28 cellular contexts compared by ENCODE assay signal in genomic region chr19:31664997-31665396, GRCh38.
"Had no signal": no experiment of that assay in that cellular context is flagged by ENCODE, and none has a peak within 500 bp of the region (broad histone marks: within the 10 kb centered on the region; RNA-seq: fewer than 3 reads in every experiment).

No MANE protein-coding gene starts in this region.

- H3K4me1 Mint-ChIP-seq: endodermal cell had no signal

- H3K27ac ChIP-seq: colonic mucosa, coronary artery, dorsolateral prefrontal cortex, epithelial cell of prostate, esophagus muscularis mucosa, esophagus squamous epithelium, foreskin keratinocyte, gastrocnemius medialis, gastroesophageal sphincter, heart left ventricle, heart right ventricle had no signal

- H3K27me3 ChIP-seq: colonic mucosa, esophagus muscularis mucosa, esophagus squamous epithelium, foreskin keratinocyte, gastrocnemius medialis, gastroesophageal sphincter had no signal

- H3K9me3 Mint-ChIP-seq: dendritic cell treated with granulocyte-macrophage colony-stimulating factor and Interleukin-4, amounts not matched to agents 40 ng/mL and 50 ng/mL, for 4 days; effector memory CD8-positive, alpha-beta T cell; endodermal cell had no signal

- DNase-seq: colonic mucosa; cortex of kidney; dermis blood vessel endothelial cell; dorsolateral prefrontal cortex; effector CD4-positive, alpha-beta T cell; effector CD8-positive, alpha-beta T cell; effector memory CD4-positive, alpha-beta T cell; effector memory CD8-positive, alpha-beta T cell; endodermal cell; erythroblast; esophagus squamous epithelium; foreskin fibroblast; foreskin melanocyte; gastrocnemius medialis; glutamatergic neuron; head of caudate nucleus; heart left ventricle; heart right ventricle had no signal

- H3K36me3 ChIP-seq: colonic mucosa, esophagus muscularis mucosa, esophagus squamous epithelium, gastrocnemius medialis, gastroesophageal sphincter, heart left ventricle, heart right ventricle had no signal

- ATAC-seq: effector memory CD8-positive, alpha-beta T cell; esophagus mucosa; foreskin keratinocyte; gastrocnemius medialis; gastroesophageal sphincter; heart left ventricle; heart right ventricle had no signal

- H3K4me3 Mint-ChIP-seq: dendritic cell treated with granulocyte-macrophage colony-stimulating factor and Interleukin-4, amounts not matched to agents 40 ng/mL and 50 ng/mL, for 4 days; effector memory CD8-positive, alpha-beta T cell; endodermal cell had no signal

- H3K27ac Mint-ChIP-seq: dendritic cell treated with granulocyte-macrophage colony-stimulating factor and Interleukin-4, amounts not matched to agents 40 ng/mL and 50 ng/mL, for 4 days; effector memory CD8-positive, alpha-beta T cell; endodermal cell had no signal

- H3K27me3 Mint-ChIP-seq: dendritic cell treated with granulocyte-macrophage colony-stimulating factor and Interleukin-4, amounts not matched to agents 40 ng/mL and 50 ng/mL, for 4 days had no signal

- H3K4me1 ChIP-seq: colonic mucosa, esophagus muscularis mucosa, esophagus squamous epithelium, foreskin keratinocyte, gastrocnemius medialis, gastroesophageal sphincter, heart left ventricle, heart right ventricle had no signal

- H3K4me3 ChIP-seq: colonic mucosa, coronary artery, dorsolateral prefrontal cortex, esophagus muscularis mucosa, esophagus squamous epithelium, gastrocnemius medialis, gastroesophageal sphincter, heart left ventricle, heart right ventricle had no signal

- H3K9me3 ChIP-seq: colonic mucosa, esophagus muscularis mucosa, esophagus squamous epithelium, gastrocnemius medialis, gastroesophageal sphincter, heart left ventricle, heart right ventricle had no signal

- FAIRE-seq: colon, endothelial cell of umbilical vein, frontal cortex had no signal
